In the genomic region with DNA sequence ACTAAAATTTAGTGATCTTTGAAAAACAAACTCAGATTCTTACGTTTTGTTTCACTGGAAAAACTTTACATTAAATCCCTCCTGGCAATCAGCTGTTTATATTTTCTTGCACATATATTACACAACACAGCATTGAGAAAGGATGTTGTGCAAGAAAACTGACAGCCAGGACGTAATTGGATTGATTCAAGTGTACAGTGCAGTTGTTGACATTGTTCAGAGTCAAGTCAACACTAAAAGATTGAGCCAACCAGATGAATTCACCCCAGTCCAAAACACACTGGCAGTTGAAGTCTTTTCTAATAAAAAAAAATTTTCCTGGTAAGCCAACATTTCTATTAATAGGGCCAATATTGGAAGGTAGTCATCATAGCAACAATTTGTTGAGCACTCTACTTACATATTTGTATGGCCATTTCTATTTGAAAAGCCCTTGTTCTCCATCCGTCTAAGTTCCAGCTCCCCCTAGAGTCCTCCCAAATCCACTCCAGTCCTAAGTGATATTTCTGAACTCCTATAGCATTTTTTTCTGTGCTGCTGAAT, we compare ENCODE assay signal across 11 cellular contexts. TPM values are rescaled to one million over a fixed set of nuclear protein-coding genes. Genes with fewer than 3 reads are reported as not detected.
DNase-seq lines count a peak whose midpoint lies in the region; ATAC-seq and TF ChIP-seq lines count a peak whose summit lies in the region.
"Had no signal": no experiment of that assay in that cellular context is flagged by ENCODE, and none has a peak within 500 bp of the region (broad histone marks: within the 10 kb centered on the region; RNA-seq: fewer than 3 reads in every experiment).

No MANE protein-coding gene starts in this region.

- H3K4ac ChIP-seq in trophoblast cell (ENCODE audit: low read depth, low read length): no peak overlapping the region

- no peak overlapping the region for H3K23ac ChIP-seq in trophoblast cell (ENCODE audit: low read length)

- no peak overlapping the region for H4K91ac ChIP-seq in trophoblast cell (ENCODE audit: low read depth, low read length)

- no peak overlapping the region for H3K4me3 ChIP-seq in trophoblast cell (ENCODE audit: low read depth, low read length)
- H3K4me3 ChIP-seq: coronary artery had no signal

- no peaks in the 10 kb centered on the region for H3K79me1 ChIP-seq in trophoblast cell (ENCODE audit: low read length)

- no peak overlapping the region for H3K9ac ChIP-seq in trophoblast cell (ENCODE audit: low read length)

- H2AK5ac ChIP-seq in trophoblast cell (ENCODE audit: low read length): no peak overlapping the region

- WGBS in trophoblast cell (ENCODE audit: extremely low coverage, insufficient coverage, insufficient read length): no CpG with 5 or more reads among the region's 3 CpGs

- no peak overlapping the region for H2BK120ac ChIP-seq in trophoblast cell (ENCODE audit: insufficient read depth, low read length, poor library complexity)

- H3K27ac ChIP-seq in epithelial cell of prostate (peak overlapping the region; percentile 58), trophoblast cell (ENCODE audit: low read depth, low read length) (no peak overlapping the region)
- H3K27ac ChIP-seq: coronary artery had no signal

- no peak overlapping the region for H3K4me2 ChIP-seq in trophoblast cell (ENCODE audit: low read length)

- no peak overlapping the region for H2BK5ac ChIP-seq in trophoblast cell (ENCODE audit: low read depth, low read length, poor library complexity)

- H3K14ac ChIP-seq in trophoblast cell (ENCODE audit: low read length): no peak overlapping the region

- H3K36me3 ChIP-seq in trophoblast cell (ENCODE audit: control insufficient read depth in 1 of 2, insufficient read depth in 2 of 2, low read length in 2 of 2): no peaks in the 10 kb centered on the region

- TF ChIP-seq POLR2A in GM18505 (IDR thresholded peaks at IDR 0.05; ENCODE audit: borderline replicate concordance, extremely low read depth, insufficient read depth, insufficient read length): no peak

- DNase-seq in H4 (ENCODE audit: low spot score) (peak; percentile 10), NCI-H774 (lab: John Stamatoyannopoulos, UW) (peak; percentile 44), epithelial cell of prostate (ENCODE audit: low read depth, low spot score) (peak; percentile 60), trophoblast cell (peak; percentile 7 to 76), GF-D8 (lab: John Stamatoyannopoulos, UW) (no peak), superior temporal gyrus (ENCODE audit: extremely low spot score) (no peak)

- H3K79me2 ChIP-seq in trophoblast cell (ENCODE audit: control insufficient read depth, insufficient read depth, low read length, poor library complexity): no peaks in the 10 kb centered on the region

- H3K27me3 ChIP-seq in trophoblast cell (ENCODE audit: insufficient read depth, low read length): no peaks in the 10 kb centered on the region

- H3K9me3 ChIP-seq in trophoblast cell (ENCODE audit: insufficient read depth, low read depth, low read length): no peaks in the 10 kb centered on the region

- H3K4me1 ChIP-seq in trophoblast cell (ENCODE audit: control insufficient read depth in 1 of 2, insufficient read depth in 2 of 2, low read length in 2 of 2): no peaks in the 10 kb centered on the region

- H4K8ac ChIP-seq in trophoblast cell (ENCODE audit: low read depth, low read length): no peak overlapping the region

- H3K18ac ChIP-seq in trophoblast cell (ENCODE audit: low read length): no peak overlapping the region

- no peak overlapping the region for H2AFZ ChIP-seq in trophoblast cell (ENCODE audit: insufficient read depth, low read length, poor library complexity)

- H2BK12ac ChIP-seq in trophoblast cell (ENCODE audit: low read length): no peak overlapping the region

- no peak for ATAC-seq in GM18505 (IDR thresholded peaks at IDR 0.05; ENCODE audit: unreplicated experiment)
- no peak for ATAC-seq in activated CD4-positive, CD25-positive, alpha-beta regulatory T cell treated with anti-CD3 and anti-CD28 coated beads, Interleukin-2, amount 50 U/mL, for 24 hours
- ATAC-seq: stimulated activated memory B cell treated with anti-CD40 and anti-IgM and Interleukin-4, amounts not matched to agents 10 μg/mL and 1 μg/mL and 100 μg/mL, for 72 hours had no signal

- H4K12ac ChIP-seq in trophoblast cell (ENCODE audit: low read depth, low read length): no peak overlapping the region

RNA-seq across cellular contexts. Expression of a gene that starts 20.9 kb away (rescaled TPM):
- not detected in 2 replicates for total RNA-seq in H4 (2014; rRNA removed; shearing (Covaris generic))
- 0.34 and 0.40 TPM in 2 replicates for polyA plus RNA-seq in trophoblast cell (2013)
- polyA plus RNA-seq: neural cell had no signal

RNA-seq across cellular contexts. Expression of a gene that starts 22.9 kb away (rescaled TPM):
- total RNA-seq in H4 (2014; rRNA removed; shearing (Covaris generic)): 0.10 and 0.68 TPM in 2 replicates
- polyA plus RNA-seq in trophoblast cell (2013): 0.08 and 0.11 TPM in 2 replicates
- polyA plus RNA-seq: neural cell had no signal

Comparison
In these comparisons a context has a peak if more than half of its experiments do, and no peak if none do; other contexts are left out.
1. DNase-seq: peak in H4 (single experiment), NCI-H774 (single experiment), epithelial cell of prostate (single experiment) and trophoblast cell (2 of 2); none in GF-D8 (single experiment) and superior temporal gyrus (single experiment).